20 cellular contexts compared by ENCODE assay signal in the genomic region with DNA sequence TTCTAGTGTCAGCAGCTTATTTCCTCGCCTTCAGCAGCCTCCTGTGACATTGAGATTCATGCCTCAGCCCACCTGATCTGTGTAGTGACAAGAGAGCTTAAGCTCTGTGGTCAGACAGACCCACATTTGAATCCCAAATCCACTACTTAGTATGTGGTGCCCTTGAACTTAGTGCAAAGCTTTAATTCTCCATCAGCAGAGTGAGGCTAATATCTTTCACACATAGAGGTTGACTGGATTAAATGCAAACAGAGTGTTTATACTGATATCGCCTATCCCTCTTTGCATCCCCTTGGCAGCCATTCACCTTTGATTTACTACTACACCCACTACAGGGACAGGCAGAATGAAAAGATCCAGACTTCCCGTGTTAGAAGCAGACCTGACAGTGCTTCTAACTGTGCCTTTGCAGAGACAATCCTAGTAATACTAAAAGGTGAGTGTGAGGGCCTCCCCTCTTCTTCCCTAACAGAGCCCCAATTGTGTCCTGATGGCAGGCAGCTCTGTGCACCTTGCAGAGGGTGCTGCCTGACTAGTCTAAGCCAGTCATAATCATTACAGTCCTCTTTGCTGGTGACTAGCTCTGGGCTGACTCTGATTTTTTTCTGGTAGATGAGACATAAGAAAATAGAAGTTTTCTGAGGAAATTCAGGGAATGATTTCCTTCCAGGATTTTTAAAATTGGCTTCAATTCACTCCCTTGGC.
DNase-seq lines count a peak whose midpoint lies in the region; ATAC-seq and TF ChIP-seq lines count a peak whose summit lies in the region.
"Had no signal": no experiment of that assay in that cellular context is flagged by ENCODE, and none has a peak within 500 bp of the region (broad histone marks: within the 10 kb centered on the region; RNA-seq: fewer than 3 reads in every experiment).

No MANE protein-coding gene starts in this region.

- no peak overlapping the region for H3K9ac ChIP-seq in SK-N-MC (ENCODE audit: insufficient read length)
- no peak overlapping the region for H3K9ac ChIP-seq in mesendoderm (ENCODE audit: low read length)

- no peak for TF ChIP-seq POLR2A in right lobe of liver (IDR thresholded peaks at IDR 0.05)

- peaks cover 6% of the 10 kb centered on the region for H3K4me1 ChIP-seq in mesendoderm (ENCODE audit: control insufficient read depth, low read depth, low read length)
- H3K4me1 ChIP-seq in right lobe of liver: no peaks in the 10 kb centered on the region

- H3K4me3 ChIP-seq in SK-N-MC: peak overlapping the region; percentile 43
- no peak overlapping the region for H3K4me3 ChIP-seq in mesendoderm (ENCODE audit: low read length)
- no peak overlapping the region for H3K4me3 ChIP-seq in right lobe of liver
- H3K4me3 ChIP-seq: pancreas had no signal

- H3K56ac ChIP-seq in mesendoderm (ENCODE audit: low read length): no peak overlapping the region

- intact Hi-C loops in right lobe of liver (cut with DNase I): no loop called here

- no peak overlapping the region for H4K5ac ChIP-seq in mesendoderm (ENCODE audit: low read length)

- H2AK5ac ChIP-seq in mesendoderm (ENCODE audit: low read length): no peak overlapping the region

- peak; percentile 51 for ATAC-seq in GM18907 (IDR thresholded peaks at IDR 0.05; ENCODE audit: unreplicated experiment)
- peak; percentile 49 for ATAC-seq in HG03342 (IDR thresholded peaks at IDR 0.05; ENCODE audit: unreplicated experiment)
- no peak for ATAC-seq in esophagus mucosa
- ATAC-seq in right lobe of liver: no peak
- ATAC-seq: left lobe of liver had no signal

- TF ChIP-seq CTCF in right lobe of liver (IDR thresholded peaks at IDR 0.05): no peak

- DNase-seq in SK-N-MC (ENCODE audit: low read depth, low spot score) (no peak), mesendoderm (peak; percentile 21), SW480 (ENCODE audit: low spot score) (no peak), right lobe of liver (no peak)
- DNase-seq: activated CD4-positive, CD25-positive, alpha-beta regulatory T cell; activated effector memory CD4-positive, alpha-beta T cell treated with anti-CD3 and anti-CD28 coated beads, Interleukin-2, amount 50 U/mL, for 16 hours; aorta; DMS79; foreskin melanocyte; NCI-H2107; NCI-H748 treated with DMSO at 0.1 percent for 48 hours; pancreas; stimulated activated naive B cell treated with anti-CD40 and anti-IgM and Interleukin-4, amounts not matched to agents 10 μg/mL and 1 μg/mL and 100 μg/mL, for 72 hours; SW 1271; trophoblast cell had no signal

- H2BK5ac ChIP-seq in mesendoderm (ENCODE audit: low read length): peak overlapping the region; percentile 6

- no peaks in the 10 kb centered on the region for H3K9me3 ChIP-seq in SK-N-MC (ENCODE audit: low read depth, low read length)
- no peaks in the 10 kb centered on the region for H3K9me3 ChIP-seq in right lobe of liver
- H3K9me3 ChIP-seq: pancreas had no signal

- H3K23ac ChIP-seq in mesendoderm (ENCODE audit: low read length): no peak overlapping the region

- H3K36me3 ChIP-seq in SK-N-MC (ENCODE audit: insufficient read depth, low read length) (no peaks in the 10 kb centered on the region), mesendoderm (ENCODE audit: control insufficient read depth, insufficient read depth, low read length) (no peaks in the 10 kb centered on the region), right lobe of liver (no peaks in the 10 kb centered on the region)
- H3K36me3 ChIP-seq: pancreas had no signal

- no peak overlapping the region for H2BK120ac ChIP-seq in mesendoderm (ENCODE audit: low read depth, low read length)

- H3K18ac ChIP-seq in mesendoderm (ENCODE audit: low read length): peak overlapping the region; percentile 25

- no peaks in the 10 kb centered on the region for H3K79me1 ChIP-seq in mesendoderm (ENCODE audit: low read length)

- WGBS in mesendoderm (ENCODE audit: extremely low coverage, insufficient coverage, low lambda C conversion rate): no CpG with 5 or more reads among the region's 3 CpGs
- WGBS in right lobe of liver (ENCODE audit: insufficient coverage, low coverage, low lambda C conversion rate, missing lambda C conversion rate): 60% methylated on average over 3 of the region's 3 CpGs

- H3K4me2 ChIP-seq in mesendoderm (ENCODE audit: low read length): no peak overlapping the region

- no peak overlapping the region for H2BK15ac ChIP-seq in mesendoderm (replicated peaks; ENCODE audit: low read depth)

- H3K27me3 ChIP-seq in mesendoderm (ENCODE audit: insufficient read depth, low read length, poor library complexity): no peaks in the 10 kb centered on the region
- H3K27me3 ChIP-seq in right lobe of liver: no peaks in the 10 kb centered on the region
- H3K27me3 ChIP-seq: pancreas had no signal

- no peak overlapping the region for H3K4ac ChIP-seq in mesendoderm (ENCODE audit: low read depth, low read length)

- no peak overlapping the region for H4K8ac ChIP-seq in mesendoderm (ENCODE audit: low read depth, low read length)

- H3K79me2 ChIP-seq in mesendoderm (ENCODE audit: control insufficient read depth, insufficient read depth, low read length): no peaks in the 10 kb centered on the region

- peak overlapping the region; percentile 59 for H3K27ac ChIP-seq in SK-N-MC
- no peak overlapping the region for H3K27ac ChIP-seq in mesendoderm (ENCODE audit: low read depth, low read length)
- no peak overlapping the region for H3K27ac ChIP-seq in right lobe of liver
- H3K27ac ChIP-seq: C4-2B had no signal

Comparison
In these comparisons a context has a peak if more than half of its experiments do, and no peak if none do; other contexts are left out.
1. ATAC-seq: peak in GM18907 (single experiment) and HG03342 (single experiment); none in esophagus mucosa (single experiment) and right lobe of liver (0 of 4).